15 cellular contexts compared by ENCODE assay signal in genomic region chr11:65562020-65562419, GRCh38.
"Had no signal": no experiment of that assay in that cellular context is flagged by ENCODE, and none has a peak within 500 bp of the region (broad histone marks: within the 10 kb centered on the region; RNA-seq: fewer than 3 reads in every experiment).

No MANE protein-coding gene starts in this region.

- H3K27ac ChIP-seq: epithelial cell of prostate had no signal

- ATAC-seq: lower lobe of right lung, sciatic nerve had no signal

- H3K36me3 Mint-ChIP-seq: naive B cell had no signal

- H3K36me3 ChIP-seq: lower lobe of right lung had no signal

- H3K4me3 ChIP-seq: lower lobe of right lung, stomach had no signal

- DNase-seq: activated CD4-positive, alpha-beta T cell treated with anti-CD3 and anti-CD28 coated beads, Interleukin-2, amount 50 U/mL, for 4 hours; activated CD4-positive, CD25-positive, alpha-beta regulatory T cell treated with anti-CD3 and anti-CD28 coated beads, Interleukin-2, amount 50 U/mL, for 72 hours; activated T-cell treated with anti-CD3 and anti-CD28 coated beads, Interleukin-2, amount 50 U/mL, for 48 hours; central memory CD4-positive, alpha-beta T cell; cortex of kidney; effector memory CD4-positive, alpha-beta T cell; hippocampal formation; lower lobe of right lung; midbrain; naive B cell; stimulated activated CD4-positive, alpha-beta T cell treated with anti-CD3 and anti-CD28 coated beads, Interleukin-2, amount 100 ng/mL, for 48 hours; stomach; T-helper 9 cell had no signal

- H3K9me3 ChIP-seq: lower lobe of right lung, stomach had no signal

- H3K27me3 Mint-ChIP-seq: naive B cell had no signal

- H3K9me3 Mint-ChIP-seq: naive B cell had no signal
